In the genomic region with DNA sequence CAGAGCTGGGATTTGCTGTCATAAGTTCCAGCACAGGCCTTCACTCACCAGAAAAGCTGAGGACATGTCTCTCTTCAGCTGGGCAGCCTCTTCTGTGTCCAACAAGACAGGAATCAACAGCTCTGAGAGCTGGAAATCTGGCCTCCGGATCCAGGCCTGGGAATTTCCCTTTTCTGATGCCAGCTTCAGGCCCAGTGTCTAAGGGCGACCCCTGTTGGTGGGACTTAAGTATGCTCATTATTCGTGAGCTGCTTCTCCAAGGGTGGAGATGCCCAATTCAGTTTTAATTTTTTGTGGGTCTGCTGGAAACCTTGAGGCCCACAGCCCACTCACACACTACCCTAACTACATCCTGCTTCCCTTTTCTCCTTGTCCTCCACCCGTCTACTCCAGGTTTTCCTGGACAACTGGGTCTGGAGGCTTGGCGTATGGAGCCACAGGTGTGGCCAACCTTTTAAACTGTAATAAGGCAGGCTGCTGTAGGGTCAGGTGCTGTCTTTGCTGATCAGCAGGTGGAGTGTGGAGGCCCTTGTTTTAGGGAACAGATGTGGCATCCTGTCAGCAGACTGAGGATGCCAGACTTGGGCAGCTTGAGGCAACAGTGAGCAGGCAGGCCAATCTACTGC, we compare ENCODE assay signal across 1 cellular context.
TF ChIP-seq lines count a peak whose summit lies in the region.

No MANE protein-coding gene starts in this region.

TF ChIP-seq in H1, 55 proteins besides CTCF, POLR2A, EP300 and RAD21:
- TF ChIP-seq CREB1 (IDR thresholded peaks at IDR 0.05) = no peak
- no peak for TF ChIP-seq EGR1 (IDR thresholded peaks at IDR 0.05; ENCODE audit: borderline replicate concordance, low read depth, low read length)
- TF ChIP-seq TEAD4 (IDR thresholded peaks at IDR 0.05; ENCODE audit: low read depth, low read length) = 0 out of 2 replicates have a peak, but pooled peaks have one; percentile 29
